22 cellular contexts compared by ENCODE assay signal in the genomic region with DNA sequence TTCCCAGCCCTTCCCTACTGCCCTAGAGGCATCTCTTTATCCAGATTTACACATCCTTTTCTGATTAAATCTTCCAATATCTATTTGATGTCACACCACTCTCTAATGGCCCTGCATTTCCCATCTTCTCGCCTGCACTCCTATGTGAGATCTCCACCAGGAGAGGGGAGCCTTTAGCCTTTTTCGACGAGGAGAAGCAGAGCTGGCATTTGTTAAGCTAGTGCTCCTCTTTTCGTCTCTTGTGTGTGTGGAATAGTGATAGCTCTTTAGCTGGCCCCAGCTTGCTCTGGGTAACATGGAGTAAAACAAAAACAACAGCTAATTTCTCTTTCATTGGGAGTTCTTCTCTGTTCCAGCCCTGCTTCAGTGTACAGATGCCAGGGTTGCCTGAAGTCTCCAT.
DNase-seq lines count a peak whose midpoint lies in the region; ATAC-seq, FAIRE-seq and TF ChIP-seq lines count a peak whose summit lies in the region.
"Had no signal": no experiment of that assay in that cellular context is flagged by ENCODE, and none has a peak within 500 bp of the region (broad histone marks: within the 10 kb centered on the region; RNA-seq: fewer than 3 reads in every experiment).

No MANE protein-coding gene starts in this region.

- no peak overlapping the region for H3K4me3 ChIP-seq in AG09309 (ENCODE audit: control insufficient read depth, low read depth, low read length)
- H3K4me3 ChIP-seq in HEK293 (ENCODE audit: low read depth, low read length), result no peak overlapping the region
- H3K4me3 ChIP-seq in H1 (ENCODE audit: extremely low read depth in 1 of 4, insufficient read depth in 2 of 4, low read depth in 3 of 4, low read length in 4 of 4), result no peak overlapping the region
- H3K4me3 ChIP-seq: BLaER1, colonic mucosa, left lung had no signal

- H2BK15ac ChIP-seq in H1 (ENCODE audit: low read length), result no peak overlapping the region

- H3K4ac ChIP-seq in H1 (replicated peaks; ENCODE audit: insufficient read length, low read depth, low read length), result no peak overlapping the region

- no peak overlapping the region for H2BK5ac ChIP-seq in H1 (ENCODE audit: low read depth, low read length)

- no peak for FAIRE-seq in H1 (lab: Jason Lieb, UNC)
- FAIRE-seq: GM18507, GM19239, TTC549 had no signal

- TF ChIP-seq EP300 in H1 (IDR thresholded peaks at IDR 0.05; ENCODE audit: borderline replicate concordance in 1 of 2, low read depth in 2 of 2, low read length in 2 of 2), result no peak

- no peak overlapping the region for H2BK20ac ChIP-seq in H1 (ENCODE audit: low read length)

- H3K9ac ChIP-seq in H1 (replicated peaks in 1 of 4; ENCODE audit: extremely low read depth in 1 of 4, low read depth in 3 of 4, low read length in 3 of 4), result no peak overlapping the region
- H3K9ac ChIP-seq: BLaER1 had no signal

- H3K14ac ChIP-seq in H1 (ENCODE audit: insufficient read length), result no peak overlapping the region

- no peak overlapping the region for H4K5ac ChIP-seq in H1 (ENCODE audit: insufficient read length, low read depth, low read length)

- H2AFZ ChIP-seq in H1 (ENCODE audit: low read length), result no peak overlapping the region

- DNase-seq in AG09309 (ENCODE audit: low read depth), result no peak
- no peak for DNase-seq in H1 (ENCODE audit: low read depth in 1 of 2, low spot score in 2 of 2)
- DNase-seq in medulla oblongata (ENCODE audit: extremely low spot score), result peak; percentile 67
- DNase-seq in T-helper 9 cell, result no peak
- no peak for DNase-seq in stimulated activated CD4-positive, alpha-beta T cell treated with anti-CD3 and anti-CD28 coated beads, Interleukin-4, amount 100 ng/mL, for 1 hour
- DNase-seq: activated CD4-positive, alpha-beta T cell treated with anti-CD3 and anti-CD28 coated beads, Interleukin-2, amount 50 U/mL, for 48 hours; activated T-cell treated with anti-CD3 and anti-CD28 coated beads, Interleukin-2, amount 50 U/mL, for 72 hours; colonic mucosa; DMS 273 treated with DMSO at 0.1 percent for 48 hours; KG1; left lung; naive thymus-derived CD4-positive, alpha-beta T cell; NCI-H226; stimulated activated CD4-positive, alpha-beta T cell treated with anti-CD3 and anti-CD28 coated beads, Interleukin-15, amount 100 ng/mL, for 24 hours had no signal

- peaks cover 7% of the 10 kb centered on the region; the same call in 1 of the 2 replicates for H3K23me2 ChIP-seq in H1 (ENCODE audit: low read depth, low read length)

- WGBS in H1 (ENCODE audit: extremely low coverage in 1 of 2, insufficient coverage in 1 of 2, insufficient read length in 1 of 2, insufficient replicate concordance in 2 of 2, low coverage in 1 of 2, low lambda C conversion rate in 2 of 2, missing lambda C conversion rate in 1 of 2), 2 experiments, result 75% methylated on average over 4 of the region's 4 CpGs; no CpG with 5 or more reads in 1 of the 2 experiments

- H3K23ac ChIP-seq in H1 (ENCODE audit: insufficient read length), result no peak overlapping the region

- H3K9me3 ChIP-seq in HEK293 (ENCODE audit: control insufficient read depth, insufficient read depth, low read depth, low read length) (no peaks in the 10 kb centered on the region), H1 (ENCODE audit: insufficient read depth in 2 of 2, low read depth in 1 of 2, low read length in 1 of 2) (no peaks in the 10 kb centered on the region)
- H3K9me3 ChIP-seq: colonic mucosa, left lung had no signal

- H3K18ac ChIP-seq in H1 (ENCODE audit: extremely low read depth, low read length), result 0 out of 2 replicates have a peak overlapping the region, but pooled peaks have one; percentile 53

- peak; percentile 22 for TF ChIP-seq CTCF in AG09309 (IDR thresholded peaks at IDR 0.05; ENCODE audit: control insufficient read depth, insufficient read depth, low read depth, low read length, missing control alignments)
- TF ChIP-seq CTCF in HEK293 (tag by site-specific recombination; IDR thresholded peaks at IDR 0.05), result 0 out of 2 replicates have a peak, but pooled peaks have one; percentile 16
- TF ChIP-seq CTCF in H1 (IDR thresholded peaks at IDR 0.05; ENCODE audit: control extremely low read depth in 1 of 3, insufficient read depth in 1 of 3, low read depth in 1 of 3, low read length in 3 of 3), result peak in 2 of 3 experiments; percentile 27 to 31; a peak in 2 of 4 replicates

- POLR2A ChIA-PET in HEK293 (lab: Yijun Ruan, JAX) (no interaction called here), H1 (lab: Charles Lee; ENCODE audit: partially characterized antibody) (no interaction called here)

- no peaks in the 10 kb centered on the region for H4K20me1 ChIP-seq in H1 (replicated peaks in 1 of 2; ENCODE audit: control insufficient read depth in 1 of 2, insufficient read depth in 2 of 2, low read length in 2 of 2)
- H4K20me1 ChIP-seq: BLaER1 had no signal

- no peak for TF ChIP-seq POLR2A in H1 (IDR thresholded peaks at IDR 0.05; ENCODE audit: control extremely low read depth in 1 of 2, low read depth in 2 of 2, low read length in 2 of 2)

- no peak overlapping the region for H3K4me2 ChIP-seq in H1 (ENCODE audit: insufficient read depth in 1 of 2, low read depth in 2 of 2, low read length in 2 of 2)
- H3K4me2 ChIP-seq: BLaER1 had no signal

- no peaks in the 10 kb centered on the region; the same call in 1 of the 2 replicates for H3K79me1 ChIP-seq in H1 (ENCODE audit: low read depth, low read length)

- H2BK12ac ChIP-seq in H1 (ENCODE audit: low read depth, low read length), result no peak overlapping the region

- ATAC-seq in activated CD4-positive, CD25-positive, alpha-beta regulatory T cell treated with anti-CD3 and anti-CD28 coated beads, Interleukin-2, amount 50 U/mL, for 24 hours, result no peak
- ATAC-seq in HG02763 (IDR thresholded peaks at IDR 0.05; ENCODE audit: unreplicated experiment), result no peak
- ATAC-seq: activated T-cell treated with anti-CD3 and anti-CD28 coated beads, Interleukin-2, amount 50 U/mL, for 72 hours; left lung; naive thymus-derived CD4-positive, alpha-beta T cell had no signal

- H3K79me2 ChIP-seq in H1 (ENCODE audit: control insufficient read depth in 1 of 2, insufficient read depth in 2 of 2, low read length in 2 of 2), result no peaks in the 10 kb centered on the region

- no peak overlapping the region for H3K56ac ChIP-seq in H1 (replicated peaks; ENCODE audit: insufficient read length, low read depth, low read length)

- no peaks in the 10 kb centered on the region for H3K4me1 ChIP-seq in HEK293 (ENCODE audit: control insufficient read depth, insufficient read depth, low read length)
- peaks cover 4 to 24% (median 7%) of the 10 kb centered on the region in 4 experiments; a peak in 6 of 7 replicates for H3K4me1 ChIP-seq in H1 (replicated peaks in 1 of 4; ENCODE audit: control insufficient read depth in 3 of 4, insufficient read depth in 4 of 4, low read length in 3 of 4)
- H3K4me1 ChIP-seq: BLaER1, colonic mucosa had no signal

- H3K36me3 ChIP-seq in HEK293 (ENCODE audit: control insufficient read depth in 2 of 2, insufficient read depth in 1 of 2, low read length in 2 of 2), result no peaks in the 10 kb centered on the region
- no peaks in the 10 kb centered on the region; a peak in 1 of 8 replicates for H3K36me3 ChIP-seq in H1 (ENCODE audit: control insufficient read depth in 2 of 4, insufficient read depth in 4 of 4, low read length in 3 of 4)
- H3K36me3 ChIP-seq: BLaER1, colonic mucosa, left lung had no signal

- no peak overlapping the region for H3K27ac ChIP-seq in HEK293 (ENCODE audit: extremely low read depth, low read depth, low read length)
- H3K27ac ChIP-seq in H1 (ENCODE audit: low read depth, low read length), result no peak overlapping the region
- H3K27ac ChIP-seq: BLaER1, colonic mucosa, HL-60, left lung had no signal

- H2AK5ac ChIP-seq in H1 (ENCODE audit: low read depth, low read length), result no peak overlapping the region; the same call in 1 of the 2 replicates

- H4K8ac ChIP-seq in H1 (ENCODE audit: extremely low read depth, insufficient read depth, low read length), result no peak overlapping the region

- H4K91ac ChIP-seq in H1 (replicated peaks; ENCODE audit: insufficient read length, low read length), result no peak overlapping the region

- no peak overlapping the region for H2BK120ac ChIP-seq in H1 (replicated peaks; ENCODE audit: low read depth, low read length)

- no peaks in the 10 kb centered on the region; a peak in 1 of 7 replicates for H3K27me3 ChIP-seq in H1 (replicated peaks in 1 of 4; ENCODE audit: control insufficient read depth in 3 of 4, extremely low read depth in 1 of 4, insufficient read depth in 3 of 4, low read length in 3 of 4)
- H3K27me3 ChIP-seq: BLaER1 had no signal

- TF ChIP-seq RAD21 in H1 (IDR thresholded peaks at IDR 0.05 in 1 of 2, conservative IDR thresholded peaks at IDR 0.05 in 1 of 2; ENCODE audit: low read depth in 2 of 2, low read length in 2 of 2), result peak; percentile 41 to 63

- CTCF ChIA-PET in HEK293 (lab: Yijun Ruan, JAX), result interaction anchor here (0.6 to 2.2 kb wide), 2 partner anchors 39 to 60 kb away, joined by 3 to 8 read pairs; no protein-coding TSS in a partner anchor
- CTCF ChIA-PET in H1 (lab: Charles Lee; ENCODE audit: partially characterized antibody), result interaction anchor here (0.6 to 5.8 kb wide), 15 partner anchors 9 to 220 kb away, joined by 3 to 50 read pairs (median 6); no protein-coding TSS in a partner anchor

TF ChIP-seq in HEK293, 187 proteins besides CTCF, POLR2A, EP300 and RAD21 (continues in another document):
- no peak for TF ChIP-seq ZNF175 (tag by site-specific recombination; IDR thresholded peaks at IDR 0.05)

TF ChIP-seq in H1, 55 proteins besides CTCF, POLR2A, EP300 and RAD21 (continues in another document):
- TF ChIP-seq, protein P1, sequence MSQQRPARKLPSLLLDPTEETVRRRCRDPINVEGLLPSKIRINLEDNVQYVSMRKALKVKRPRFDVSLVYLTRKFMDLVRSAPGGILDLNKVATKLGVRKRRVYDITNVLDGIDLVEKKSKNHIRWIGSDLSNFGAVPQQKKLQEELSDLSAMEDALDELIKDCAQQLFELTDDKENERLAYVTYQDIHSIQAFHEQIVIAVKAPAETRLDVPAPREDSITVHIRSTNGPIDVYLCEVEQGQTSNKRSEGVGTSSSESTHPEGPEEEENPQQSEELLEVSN (IDR thresholded peaks at IDR 0.05), result no peak
- TF ChIP-seq KDM4A (IDR thresholded peaks at IDR 0.05; ENCODE audit: low read depth, low read length, severe bottlenecking), result no peak
- no peak for TF ChIP-seq SP1 (IDR thresholded peaks at IDR 0.05; ENCODE audit: low read depth, low read length)
- TF ChIP-seq BRCA1 (IDR thresholded peaks at IDR 0.05; ENCODE audit: low read depth, low read length), result no peak
- no peak for TF ChIP-seq FOSL1 (IDR thresholded peaks at IDR 0.05; ENCODE audit: insufficient read depth, low read depth, low read length)
- TF ChIP-seq ATF3 (IDR thresholded peaks at IDR 0.05; ENCODE audit: insufficient read depth, low read depth, low read length), result no peak
- no peak for TF ChIP-seq GTF2F1 (IDR thresholded peaks at IDR 0.05; ENCODE audit: borderline replicate concordance, low read depth, low read length)
- TF ChIP-seq ASH2L (IDR thresholded peaks at IDR 0.05; ENCODE audit: low read length), result no peak
- no peak for TF ChIP-seq SUZ12 (IDR thresholded peaks at IDR 0.05; ENCODE audit: low read length)
